ENCODE assay signal across 21 cellular contexts in the genomic region with DNA sequence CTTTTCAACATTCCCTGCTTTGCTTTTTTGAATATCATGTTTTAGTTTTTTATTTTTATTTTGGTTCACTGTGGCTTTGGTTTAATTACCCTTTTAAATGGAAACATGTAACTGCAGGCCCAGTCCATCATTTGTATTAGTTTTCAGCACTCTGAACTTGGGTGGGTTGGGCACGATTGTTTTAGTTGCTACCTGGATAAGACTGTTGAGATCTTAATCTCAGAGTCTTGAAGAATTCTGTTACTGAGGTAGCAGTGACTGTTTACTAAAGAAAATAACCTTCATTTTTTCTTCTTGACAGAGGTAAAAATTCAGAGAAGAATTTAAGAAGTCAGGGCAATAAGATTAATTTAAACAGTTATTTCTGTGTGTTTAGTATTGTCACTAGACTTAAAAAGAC. TPM values are rescaled to one million over a fixed set of nuclear protein-coding genes. Genes with fewer than 3 reads are reported as not detected.
DNase-seq lines count a peak whose midpoint lies in the region; ATAC-seq and TF ChIP-seq lines count a peak whose summit lies in the region.
"Had no signal": no experiment of that assay in that cellular context is flagged by ENCODE, and none has a peak within 500 bp of the region (broad histone marks: within the 10 kb centered on the region; RNA-seq: fewer than 3 reads in every experiment).

No MANE protein-coding gene starts in this region.

- H3K27me3 ChIP-seq in heart left ventricle: no peaks in the 10 kb centered on the region
- no peaks in the 10 kb centered on the region for H3K27me3 ChIP-seq in CD8-positive, alpha-beta memory T cell (ENCODE audit: insufficient read depth, low read length, poor library complexity, severe bottlenecking)
- H3K27me3 ChIP-seq in naive thymus-derived CD4-positive, alpha-beta T cell (ENCODE audit: control insufficient read depth in 2 of 2, insufficient read depth in 2 of 2, low read length in 2 of 2): no peaks in the 10 kb centered on the region
- H3K27me3 ChIP-seq in gastroesophageal sphincter: no peaks in the 10 kb centered on the region
- H3K27me3 ChIP-seq: ascending aorta, colonic mucosa, upper lobe of right lung had no signal

- H3K4me3 ChIP-seq in heart left ventricle: peak overlapping the region in 10 of 12 donors; percentile 8 to 51 (median 45)
- peak overlapping the region; percentile 10 for H3K4me3 ChIP-seq in CD8-positive, alpha-beta memory T cell (ENCODE audit: low read length)
- no peak overlapping the region for H3K4me3 ChIP-seq in naive thymus-derived CD4-positive, alpha-beta T cell (ENCODE audit: low read length)
- no peak overlapping the region for H3K4me3 ChIP-seq in gastroesophageal sphincter
- H3K4me3 ChIP-seq: ascending aorta, colonic mucosa, upper lobe of right lung had no signal

- TF ChIP-seq CTCF in heart left ventricle (IDR thresholded peaks at IDR 0.05) (no peak), gastroesophageal sphincter (IDR thresholded peaks at IDR 0.05) (no peak)

- H3K27ac ChIP-seq in heart left ventricle (peak overlapping the region; percentile 18 to 79 (median 66)), gastroesophageal sphincter (no peak overlapping the region)
- H3K27ac ChIP-seq in CD8-positive, alpha-beta memory T cell (ENCODE audit: low read depth, low read length): no peak overlapping the region
- peak overlapping the region; percentile 18 for H3K27ac ChIP-seq in naive thymus-derived CD4-positive, alpha-beta T cell (ENCODE audit: low read depth, low read length)
- H3K27ac ChIP-seq: ascending aorta, colonic mucosa, upper lobe of right lung had no signal

- intact Hi-C loops in heart left ventricle (cut with DNase I): loop anchor here in 5 of 10 donors (2.0 to 5.0 kb wide), 5 partner anchors 127 to 241 kb away; no protein-coding TSS in a partner anchor
- intact Hi-C loops in cardiac septum (cut with DNase I): no loop called here
- intact Hi-C loops in naive thymus-derived CD4-positive, alpha-beta T cell (cut with micrococcal nuclease): loop anchor here (1.0 to 5.0 kb wide), 5 partner anchors 11 to 122 kb away; a partner anchor contains a TSS

- TF ChIP-seq POLR2A in heart left ventricle (IDR thresholded peaks at IDR 0.05) (no peak), gastroesophageal sphincter (IDR thresholded peaks at IDR 0.05) (no peak)

- no peaks in the 10 kb centered on the region for H3K36me3 ChIP-seq in heart left ventricle
- no peaks in the 10 kb centered on the region for H3K36me3 ChIP-seq in CD8-positive, alpha-beta memory T cell (ENCODE audit: insufficient read depth, low read length)
- no peaks in the 10 kb centered on the region for H3K36me3 ChIP-seq in naive thymus-derived CD4-positive, alpha-beta T cell (ENCODE audit: control insufficient read depth in 2 of 3, insufficient read depth in 3 of 3, low read length in 3 of 3)
- H3K36me3 ChIP-seq in gastroesophageal sphincter: no peaks in the 10 kb centered on the region
- H3K36me3 ChIP-seq: ascending aorta, colonic mucosa, upper lobe of right lung had no signal

- peak overlapping the region in 6 of 7 donors; percentile 40 to 81 (median 70) for H3K4me3 Mint-ChIP-seq in CD8-positive, alpha-beta memory T cell
- peak overlapping the region; percentile 47 for H3K4me3 Mint-ChIP-seq in T-helper 17 cell
- peak overlapping the region in 9 of 10 donors; percentile 30 to 86 (median 73) for H3K4me3 Mint-ChIP-seq in naive thymus-derived CD4-positive, alpha-beta T cell
- H3K4me3 Mint-ChIP-seq: mesothelial cell of epicardium, nephron had no signal

- TF ChIP-seq EP300 in gastroesophageal sphincter (IDR thresholded peaks at IDR 0.05): no peak

- H3K27me3 Mint-ChIP-seq in CD8-positive, alpha-beta memory T cell: no peaks in the 10 kb centered on the region
- no peaks in the 10 kb centered on the region for H3K27me3 Mint-ChIP-seq in T-helper 17 cell
- no peaks in the 10 kb centered on the region for H3K27me3 Mint-ChIP-seq in naive thymus-derived CD4-positive, alpha-beta T cell
- H3K27me3 Mint-ChIP-seq: activated CD4-positive, alpha-beta T cell treated with anti-CD3 and anti-CD28 coated beads, Interleukin-2, amount 10 ng/mL, durations not matched to agents 7 days and 5 days; activated naive CD8-positive, alpha-beta T cell treated with anti-CD3 and anti-CD28 coated beads, Interleukin-2, amount 10 ng/mL, durations not matched to agents 7 days and 5 days had no signal

- H3K4me1 ChIP-seq in heart left ventricle: peaks cover 0 to 60% (median 35%) of the 10 kb centered on the region in 12 donors
- peaks cover 96% of the 10 kb centered on the region for H3K4me1 ChIP-seq in CD8-positive, alpha-beta memory T cell (ENCODE audit: insufficient read depth, low read length)
- peaks cover 67 to 87% of the 10 kb centered on the region in 2 donors for H3K4me1 ChIP-seq in naive thymus-derived CD4-positive, alpha-beta T cell (ENCODE audit: control insufficient read depth in 2 of 2, insufficient read depth in 2 of 2, low read length in 2 of 2)
- peaks cover 0 to 5% (median 0%) of the 10 kb centered on the region in 3 donors for H3K4me1 ChIP-seq in gastroesophageal sphincter
- H3K4me1 ChIP-seq: ascending aorta, Caco-2, colonic mucosa, upper lobe of right lung had no signal

- H3K27ac Mint-ChIP-seq in CD8-positive, alpha-beta memory T cell: peak overlapping the region; percentile 43 to 94 (median 85)
- peak overlapping the region; percentile 96 for H3K27ac Mint-ChIP-seq in T-helper 17 cell
- H3K27ac Mint-ChIP-seq in naive thymus-derived CD4-positive, alpha-beta T cell: peak overlapping the region in 8 of 9 donors; percentile 89 to 96 (median 92)
- H3K27ac Mint-ChIP-seq: activated naive CD8-positive, alpha-beta T cell treated with anti-CD3 and anti-CD28 coated beads, Interleukin-2, amount 10 ng/mL, durations not matched to agents 7 days and 5 days; mesothelial cell of epicardium had no signal

- H3K9me3 ChIP-seq in heart left ventricle: no peaks in the 10 kb centered on the region
- H3K9me3 ChIP-seq in CD8-positive, alpha-beta memory T cell (ENCODE audit: low read length): no peaks in the 10 kb centered on the region
- H3K9me3 ChIP-seq in T-helper 17 cell (ENCODE audit: control insufficient read depth, low read length, poor library complexity, severe bottlenecking): no peaks in the 10 kb centered on the region
- H3K9me3 ChIP-seq in naive thymus-derived CD4-positive, alpha-beta T cell (ENCODE audit: control insufficient read depth in 2 of 3, low read length in 3 of 3): no peaks in the 10 kb centered on the region
- H3K9me3 ChIP-seq in gastroesophageal sphincter: no peaks in the 10 kb centered on the region
- H3K9me3 ChIP-seq: ascending aorta, Caco-2, colonic mucosa, upper lobe of right lung had no signal

- WGBS in heart left ventricle, 4 donors: 19 to 31% (median 24%) methylated on average over 1 of the region's 1 CpG
- WGBS in gastroesophageal sphincter (ENCODE audit: low coverage in 1 of 2), 2 donors: 67 to 86% methylated on average over 1 of the region's 1 CpG

- CTCF ChIA-PET in CD8-positive, alpha-beta memory T cell (lab: Charles Lee): interaction anchor here (1.2 to 2.4 kb wide), 5 partner anchors 8 to 57 kb away, joined by 3 to 12 read pairs (median 3); a partner anchor contains a TSS
- CTCF ChIA-PET in naive thymus-derived CD4-positive, alpha-beta T cell (lab: Charles Lee): interaction anchor here (0.8 kb wide), 1 partner anchor 47 kb away, joined by 3 read pairs; no protein-coding TSS in a partner anchor

- DNase-seq in heart left ventricle (no peak), cardiac septum (ENCODE audit: low spot score) (no peak), T-helper 17 cell (no peak), NCI-H146 treated with DMSO at 0.1 percent for 48 hours (lab: John Stamatoyannopoulos, UW; ENCODE audit: unreplicated experiment) (no peak)
- no peak for DNase-seq in CD8-positive, alpha-beta memory T cell
- no peak for DNase-seq in naive thymus-derived CD4-positive, alpha-beta T cell
- DNase-seq: activated CD4-positive, alpha-beta T cell treated with anti-CD3 and anti-CD28 coated beads, Interleukin-2, amount 10 ng/mL, durations not matched to agents 7 days and 5 days; activated naive CD8-positive, alpha-beta T cell treated with anti-CD3 and anti-CD28 coated beads, Interleukin-2, amount 10 ng/mL, durations not matched to agents 7 days and 5 days; Caco-2; colonic mucosa; effector CD4-positive, alpha-beta T cell; NCI-H1694; NCI-H446 treated with DMSO at 0.1 percent for 48 hours; NCI-H774; upper lobe of right lung had no signal

- POLR2A ChIA-PET in CD8-positive, alpha-beta memory T cell (lab: Charles Lee): interaction anchor here (1.3 kb wide), 1 partner anchor 15 kb away, joined by 4 read pairs; a partner anchor contains a TSS
- POLR2A ChIA-PET in naive thymus-derived CD4-positive, alpha-beta T cell (lab: Charles Lee): interaction anchor here (0.6 to 4.4 kb wide), 9 partner anchors 9 to 211 kb away, joined by 3 to 20 read pairs (median 4); a partner anchor contains a TSS

- no peak for ATAC-seq in heart left ventricle
- ATAC-seq in T-helper 17 cell: no peak
- ATAC-seq in naive thymus-derived CD4-positive, alpha-beta T cell: no peak
- ATAC-seq in HG02884 (IDR thresholded peaks at IDR 0.05; ENCODE audit: unreplicated experiment): no peak
- no peak for ATAC-seq in gastroesophageal sphincter
- ATAC-seq: HCT116, upper lobe of right lung had no signal

- H3K9me3 Mint-ChIP-seq in CD8-positive, alpha-beta memory T cell: no peaks in the 10 kb centered on the region
- H3K9me3 Mint-ChIP-seq in naive thymus-derived CD4-positive, alpha-beta T cell: no peaks in the 10 kb centered on the region
- H3K9me3 Mint-ChIP-seq: activated naive CD8-positive, alpha-beta T cell treated with anti-CD3 and anti-CD28 coated beads, Interleukin-2, amount 10 ng/mL, durations not matched to agents 7 days and 5 days; nephron had no signal

- H3K4me1 Mint-ChIP-seq in CD8-positive, alpha-beta memory T cell: peaks cover 98 to 100% (median 100%) of the 10 kb centered on the region in 3 donors
- peaks cover 83% of the 10 kb centered on the region for H3K4me1 Mint-ChIP-seq in T-helper 17 cell
- H3K4me1 Mint-ChIP-seq in naive thymus-derived CD4-positive, alpha-beta T cell: peaks cover 76 to 100% (median 98%) of the 10 kb centered on the region in 7 donors
- H3K4me1 Mint-ChIP-seq: mesothelial cell of epicardium had no signal

- peaks cover 0 to 3% (median 0%) of the 10 kb centered on the region in 3 donors for H3K36me3 Mint-ChIP-seq in CD8-positive, alpha-beta memory T cell
- H3K36me3 Mint-ChIP-seq in T-helper 17 cell (ENCODE audit: low read depth): peaks cover 2% of the 10 kb centered on the region
- H3K36me3 Mint-ChIP-seq in naive thymus-derived CD4-positive, alpha-beta T cell: peaks cover 0 to 28% (median 4%) of the 10 kb centered on the region in 5 donors
- H3K36me3 Mint-ChIP-seq: mesothelial cell of epicardium had no signal

RNA-seq across cellular contexts. Expression of a gene that starts 15.2 kb away (rescaled TPM):
- total RNA-seq in heart left ventricle: 10 to 100 TPM; 47.1 to 80.9 (median 54.7) TPM
- polyA plus RNA-seq in heart left ventricle: 10 to 100 TPM; 10.4 to 21.1 TPM
- 27.0 TPM for total RNA-seq in cardiac septum
- 10 to 100 TPM; 22.2 to 22.8 TPM for total RNA-seq in CD8-positive, alpha-beta memory T cell
- 94.9 TPM for polyA plus RNA-seq in CD8-positive, alpha-beta memory T cell
- total RNA-seq in T-helper 17 cell: 10 to 100 TPM; 53.5 to 55.3 TPM
- total RNA-seq in naive thymus-derived CD4-positive, alpha-beta T cell: 10 to 100 TPM; 48.9 to 77.0 (median 60.5) TPM
- 10 to 100 TPM; 64.1 to 90.8 TPM for polyA plus RNA-seq in naive thymus-derived CD4-positive, alpha-beta T cell
- total RNA-seq in gastroesophageal sphincter: 10 to 100 TPM in 1 of 4 donors, 1 to 10 TPM in 3; 5.1 to 12.3 (median 6.9) TPM

Comparison
In these comparisons a context has a peak if more than half of its experiments do, and no peak if none do; other contexts are left out.
1. H3K27ac ChIP-seq: peak in heart left ventricle (12 of 12) and naive thymus-derived CD4-positive, alpha-beta T cell (single experiment); none in CD8-positive, alpha-beta memory T cell (single experiment) and gastroesophageal sphincter (0 of 4).
2. H3K4me3 ChIP-seq: peak in heart left ventricle (10 of 12) and CD8-positive, alpha-beta memory T cell (single experiment); none in naive thymus-derived CD4-positive, alpha-beta T cell (single experiment) and gastroesophageal sphincter (0 of 2).
3. Peak in every context shown above with its lines, with median percentiles within 50 percentile points of each other: H3K27ac Mint-ChIP-seq and H3K4me3 Mint-ChIP-seq.